1 cellular context compared by ENCODE assay signal in genomic region chr21:26945916-26946315, GRCh38.
TF ChIP-seq lines count a peak whose summit lies in the region.

No MANE protein-coding gene starts in this region.

TF ChIP-seq in IMR-90, 13 proteins besides CTCF, POLR2A, EP300 and RAD21 (continued from another document):
- TF ChIP-seq ELK1 (IDR thresholded peaks at IDR 0.05; ENCODE audit: borderline replicate concordance, low read depth, low read length) (no peak), CEBPB (IDR thresholded peaks at IDR 0.05; ENCODE audit: low read depth, low read length) (no peak), MAFK (IDR thresholded peaks at IDR 0.05; ENCODE audit: low read depth, low read length) (no peak)
